8 cellular contexts compared by ENCODE assay signal in the genomic region with DNA sequence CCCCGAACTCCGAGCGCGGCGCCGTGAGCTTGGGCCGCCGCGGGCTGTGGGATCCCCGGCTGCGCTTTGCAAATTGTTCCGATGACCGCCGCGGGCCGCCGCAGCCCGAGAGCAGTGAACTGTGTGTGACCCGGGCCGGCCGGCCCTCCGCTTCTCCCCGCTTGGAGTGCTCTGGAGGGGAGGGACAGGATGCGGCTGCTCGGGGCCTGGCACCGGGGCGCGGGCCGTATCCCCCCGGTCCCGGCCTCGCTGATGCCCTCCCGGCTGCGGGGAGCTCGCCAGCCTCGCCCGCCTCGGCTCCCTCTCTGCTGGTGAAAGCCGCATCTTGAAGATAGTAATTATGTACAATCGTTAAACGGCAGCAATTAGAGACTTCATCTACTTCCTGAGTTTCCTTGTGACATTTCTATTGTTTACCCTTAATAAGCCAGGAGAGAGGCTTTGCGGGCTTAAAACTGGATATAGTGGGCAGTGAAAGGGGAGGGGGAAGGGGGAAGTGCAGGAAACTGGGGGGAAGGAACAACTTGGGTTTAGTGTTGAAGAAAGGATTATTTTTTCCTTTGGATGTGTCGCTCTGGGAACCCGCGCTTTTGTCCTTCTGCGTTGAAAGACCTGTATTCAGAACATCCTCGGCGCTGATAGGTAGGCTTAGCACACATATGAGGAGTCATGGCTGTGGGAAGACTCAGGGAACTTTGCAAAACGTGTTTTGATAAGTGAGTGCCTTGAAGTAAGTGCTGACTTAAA. TPM values are rescaled to one million over a fixed set of nuclear protein-coding genes. Genes with fewer than 3 reads are reported as not detected.
DNase-seq lines count a peak whose midpoint lies in the region; ATAC-seq, FAIRE-seq and TF ChIP-seq lines count a peak whose summit lies in the region.

No MANE protein-coding gene starts in this region.

- H3K79me2 ChIP-seq in endothelial cell of umbilical vein (ENCODE audit: control insufficient read depth, insufficient read depth, low read length) (peaks cover 12% of the 10 kb centered on the region), mesendoderm (ENCODE audit: control insufficient read depth, insufficient read depth, low read length) (peaks cover 9% of the 10 kb centered on the region)

- H4K20me1 ChIP-seq in endothelial cell of umbilical vein (replicated peaks; ENCODE audit: control insufficient read depth, extremely low read depth, insufficient read depth, low read length) = no peaks in the 10 kb centered on the region

- TF ChIP-seq CTCF in endothelial cell of umbilical vein (IDR thresholded peaks at IDR 0.05; ENCODE audit: extremely low read depth in 1 of 2, insufficient read depth in 1 of 2, low read depth in 1 of 2, low read length in 2 of 2) = no peak

- no peak overlapping the region for H4K8ac ChIP-seq in mesendoderm (ENCODE audit: low read depth, low read length)

- no peak overlapping the region for H3K23ac ChIP-seq in mesendoderm (ENCODE audit: low read length)

- peak overlapping the region; percentile 86 for H3K56ac ChIP-seq in mesendoderm (ENCODE audit: low read length)

- H3K27me3 ChIP-seq in endothelial cell of umbilical vein (ENCODE audit: control insufficient read depth in 2 of 2, insufficient read depth in 2 of 2, low read length in 2 of 2) = peaks cover 0 to 3% of the 10 kb centered on the region in 2 experiments
- H3K27me3 ChIP-seq in mesendoderm (ENCODE audit: insufficient read depth, low read length, poor library complexity) = no peaks in the 10 kb centered on the region

- H3K4me1 ChIP-seq in endothelial cell of umbilical vein (ENCODE audit: control insufficient read depth, extremely low read depth, insufficient read depth, low read length) = peaks cover 19% of the 10 kb centered on the region
- H3K4me1 ChIP-seq in mesendoderm (ENCODE audit: control insufficient read depth, low read depth, low read length) = peaks cover 3% of the 10 kb centered on the region

- ATAC-seq in GM19395 (IDR thresholded peaks at IDR 0.05; ENCODE audit: unreplicated experiment) = peak; percentile 22
- ATAC-seq in HG02938 (IDR thresholded peaks at IDR 0.05; ENCODE audit: unreplicated experiment) = no peak

- no peaks in the 10 kb centered on the region for H3K36me3 ChIP-seq in endothelial cell of umbilical vein (ENCODE audit: control insufficient read depth in 2 of 2, extremely low read depth in 1 of 2, insufficient read depth in 2 of 2, low read length in 2 of 2)
- H3K36me3 ChIP-seq in mesendoderm (ENCODE audit: control insufficient read depth, insufficient read depth, low read length) = no peaks in the 10 kb centered on the region

- BruUV-seq in endothelial cell of umbilical vein (replicated peaks; lab: Mats Ljungman, UMichigan) = no TSS peak

- H3K27ac ChIP-seq in endothelial cell of umbilical vein (ENCODE audit: insufficient read depth, low read depth, low read length) (peak overlapping the region; percentile 48), mesendoderm (ENCODE audit: low read depth, low read length) (no peak overlapping the region), substantia nigra (ENCODE audit: low read depth, low read length, poor library complexity, severe bottlenecking) (peak overlapping the region; percentile 77)

- H3K9ac ChIP-seq in endothelial cell of umbilical vein (replicated peaks; ENCODE audit: extremely low read depth, insufficient read depth, low read length) = peak overlapping the region; percentile 89
- peak overlapping the region; percentile 76 for H3K9ac ChIP-seq in mesendoderm (ENCODE audit: low read length)

- H3K79me1 ChIP-seq in mesendoderm (ENCODE audit: low read length) = peaks cover 7% of the 10 kb centered on the region

- no peaks in the 10 kb centered on the region for H3K9me3 ChIP-seq in endothelial cell of umbilical vein (replicated peaks; ENCODE audit: control insufficient read depth, insufficient read depth, low read length)

- TF ChIP-seq POLR2A in endothelial cell of umbilical vein (IDR thresholded peaks at IDR 0.05; ENCODE audit: low read depth, low read length) = no peak

- no peak overlapping the region for H3K4ac ChIP-seq in mesendoderm (ENCODE audit: low read depth, low read length)

- peak; percentile 40 for DNase-seq in Ammon's horn (ENCODE audit: low spot score)
- peak; percentile 75 for DNase-seq in NCI-H1105 treated with DMSO at 0.1 percent for 48 hours (lab: John Stamatoyannopoulos, UW)
- DNase-seq in activated CD4-positive, alpha-beta T cell treated with anti-CD3 and anti-CD28 coated beads, Interleukin-2, amount 50 U/mL, for 48 hours = peak; percentile 49 to 50
- DNase-seq in endothelial cell of umbilical vein (ENCODE audit: low read depth, low spot score) = peak; percentile 54
- DNase-seq in mesendoderm = peak; percentile 73
- peak in 35 of 49 donors; percentile 21 to 82 (median 53) for DNase-seq in substantia nigra (lab: John Stamatoyannopoulos, UW)

- intact Hi-C loops in endothelial cell of umbilical vein (cut with micrococcal nuclease) = loop anchor here (1.0 to 10.0 kb wide), 8 partner anchors 103 to 355 kb away; no protein-coding TSS in a partner anchor

- H3K4me3 ChIP-seq in endothelial cell of umbilical vein (replicated peaks in 1 of 3; ENCODE audit: insufficient read depth in 1 of 3, low read depth in 1 of 3, low read length in 3 of 3) (peak overlapping the region; percentile 77 to 92 (median 90)), mesendoderm (ENCODE audit: low read length) (peak overlapping the region; percentile 69)

- H2BK120ac ChIP-seq in mesendoderm (ENCODE audit: low read depth, low read length) = no peak overlapping the region

- H2AK5ac ChIP-seq in mesendoderm (ENCODE audit: low read length) = no peak overlapping the region

- no peaks in the 10 kb centered on the region for H3K9me1 ChIP-seq in endothelial cell of umbilical vein (replicated peaks; ENCODE audit: control insufficient read depth, extremely low read depth, insufficient read depth, low read length)

- peak overlapping the region; percentile 81 for H2AFZ ChIP-seq in endothelial cell of umbilical vein (ENCODE audit: low read depth, low read length)

- CTCF ChIA-PET in endothelial cell of umbilical vein (lab: Charles Lee) = interaction anchor here (1.1 to 3.5 kb wide), 5 partner anchors 221 to 412 kb away, joined by 3 to 22 read pairs (median 5); no protein-coding TSS in a partner anchor

- no CpG with 5 or more reads among the region's 49 CpGs for WGBS in mesendoderm (ENCODE audit: extremely low coverage, insufficient coverage, low lambda C conversion rate)

- dilution Hi-C loops in endothelial cell of umbilical vein (cut with MboI; ENCODE audit: extremely low pct_ligation_motif_present, low sequenced_read_pairs) = no loop called here

- no peak overlapping the region for H2BK5ac ChIP-seq in mesendoderm (ENCODE audit: low read length)

- H3K4me2 ChIP-seq in endothelial cell of umbilical vein (ENCODE audit: insufficient read depth, low read length) = peak overlapping the region; percentile 87
- H3K4me2 ChIP-seq in mesendoderm (ENCODE audit: low read length) = peak overlapping the region; percentile 27

- peak overlapping the region; percentile 42 for H3K18ac ChIP-seq in mesendoderm (ENCODE audit: low read length)

- no peak overlapping the region for H2BK15ac ChIP-seq in mesendoderm (replicated peaks; ENCODE audit: low read depth)

- FAIRE-seq in endothelial cell of umbilical vein (lab: Jason Lieb, UNC) = no peak

- POLR2A ChIA-PET in endothelial cell of umbilical vein (lab: Charles Lee) = interaction anchor here (0.6 kb wide), 1 partner anchor 1217 kb away, joined by 3 read pairs; no protein-coding TSS in a partner anchor

- no peak overlapping the region for H4K5ac ChIP-seq in mesendoderm (ENCODE audit: low read length)

TF ChIP-seq in endothelial cell of umbilical vein, 7 proteins besides CTCF, POLR2A, EP300 and RAD21:
- TF ChIP-seq EZH2 (IDR thresholded peaks at IDR 0.05; ENCODE audit: borderline replicate concordance, low read depth, low read length, severe bottlenecking) = no peak
- no peak for TF ChIP-seq FOS (IDR thresholded peaks at IDR 0.05; ENCODE audit: borderline replicate concordance, insufficient read depth, low read length)
- no peak for TF ChIP-seq JUN (IDR thresholded peaks at IDR 0.05; ENCODE audit: borderline replicate concordance, insufficient read depth, insufficient read length, low read depth)
TF ChIP-seq in endothelial cell of umbilical vein: peak in this region for 0.

RNA-seq across cellular contexts. Expression of a gene that starts 1.2 kb away (rescaled TPM):
- total RNA-seq in endothelial cell of umbilical vein = 13.0 TPM in 2 replicates
- 9.9 and 11.5 TPM in 2 replicates for polyA plus RNA-seq in endothelial cell of umbilical vein
- polyA plus RNA-seq in endothelial cell of umbilical vein (2011; cell fraction: cytosol; rRNA removed) = 8.0 and 9.3 TPM in 2 replicates
- polyA plus RNA-seq in endothelial cell of umbilical vein (2011; cell fraction: nucleus; rRNA removed) = 31.3 and 32.7 TPM in 2 replicates
- 1.6 and 2.7 TPM in 2 replicates for polyA plus RNA-seq in endothelial cell of umbilical vein (2012)
- 80.6 and 91.0 TPM in 2 replicates for polyA minus RNA-seq in endothelial cell of umbilical vein
- polyA minus RNA-seq in endothelial cell of umbilical vein (2011; cell fraction: cytosol; rRNA and poly(A)+ RNA removed) = 4.0 TPM
- 29.7 and 38.7 TPM in 2 replicates for polyA minus RNA-seq in endothelial cell of umbilical vein (2011; cell fraction: nucleus; rRNA and poly(A)+ RNA removed)
- polyA plus RNA-seq in mesendoderm (2013, experiment 1 of 2) = 5.8 TPM
- 5.1 TPM for polyA plus RNA-seq in mesendoderm (2013, experiment 2 of 2)
